In the genomic region with DNA sequence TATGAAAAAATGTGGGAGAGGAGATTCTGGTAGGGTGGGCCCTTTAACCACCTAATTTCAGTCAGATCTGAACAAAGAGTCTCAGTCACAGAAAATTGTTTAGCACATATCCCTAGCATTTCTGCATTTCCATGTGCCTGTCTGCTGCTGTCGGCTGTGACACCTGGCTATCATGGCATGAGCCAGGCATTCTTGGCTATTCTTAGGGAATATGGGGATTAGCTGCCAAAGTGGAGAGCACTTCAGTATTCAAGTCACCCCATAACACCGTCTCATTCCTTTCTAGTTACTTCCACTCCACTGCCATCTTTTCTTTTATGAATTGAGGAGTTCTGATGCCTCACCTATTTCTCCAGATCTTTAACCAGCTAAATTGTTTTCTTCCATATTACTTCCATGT, we compare ENCODE assay signal across 25 cellular contexts.
"Had no signal": no experiment of that assay in that cellular context is flagged by ENCODE, and none has a peak within 500 bp of the region (broad histone marks: within the 10 kb centered on the region; RNA-seq: fewer than 3 reads in every experiment).

No MANE protein-coding gene starts in this region.

- H3K27me3 Mint-ChIP-seq: dendritic cell treated with granulocyte-macrophage colony-stimulating factor and Interleukin-4, amounts not matched to agents 40 ng/mL and 50 ng/mL, for 4 days; stimulated activated naive CD8-positive, alpha-beta T cell treated with anti-CD3 and anti-CD28 coated beads, Interleukin-15, Interleukin-2, amounts not matched to agents 100 ng/mL and 50 ng/mL, for 24 hours had no signal

- DNase-seq: central memory CD4-positive, alpha-beta T cell; colonic mucosa; effector CD8-positive, alpha-beta T cell; endodermal cell; foreskin fibroblast; gastrocnemius medialis; heart left ventricle; left colon; naive thymus-derived CD8-positive, alpha-beta T cell; pancreas; small intestine; stimulated activated CD4-positive, alpha-beta T cell treated with anti-CD3 and anti-CD28 coated beads, Interleukin-15, amount 100 ng/mL, for 24 hours; stimulated activated CD4-positive, alpha-beta T cell treated with anti-CD3 and anti-CD28 coated beads, Interleukin-2, amount 100 ng/mL, for 48 hours; stimulated activated naive B cell treated with anti-CD40 and anti-IgM and Interleukin-4, amounts not matched to agents 10 μg/mL and 1 μg/mL and 100 μg/mL, for 72 hours; transverse colon; upper lobe of right lung had no signal

- H3K36me3 Mint-ChIP-seq: memory B cell; naive thymus-derived CD8-positive, alpha-beta T cell; stimulated activated naive B cell treated with anti-CD40 and anti-IgM and Interleukin-4, amounts not matched to agents 10 μg/mL and 1 μg/mL and 100 μg/mL, for 72 hours had no signal

- H3K27me3 ChIP-seq: colonic mucosa, gastrocnemius medialis, heart left ventricle, hepatocyte, pancreas, suprapubic skin, transverse colon, upper lobe of right lung, vagina had no signal

- H3K4me1 ChIP-seq: colonic mucosa, pancreas, suprapubic skin, transverse colon, upper lobe of right lung, vagina had no signal

- H3K36me3 ChIP-seq: colonic mucosa, gastrocnemius medialis, heart left ventricle, pancreas, suprapubic skin, transverse colon, upper lobe of right lung had no signal

- H3K4me3 Mint-ChIP-seq: dendritic cell treated with granulocyte-macrophage colony-stimulating factor and Interleukin-4, amounts not matched to agents 40 ng/mL and 50 ng/mL, for 4 days; endodermal cell; memory B cell; naive thymus-derived CD8-positive, alpha-beta T cell; stimulated activated naive B cell treated with anti-CD40 and anti-IgM and Interleukin-4, amounts not matched to agents 10 μg/mL and 1 μg/mL and 100 μg/mL, for 72 hours; stimulated activated naive CD8-positive, alpha-beta T cell treated with anti-CD3 and anti-CD28 coated beads, Interleukin-15, Interleukin-2, amounts not matched to agents 100 ng/mL and 50 ng/mL, for 24 hours had no signal

- H3K27ac Mint-ChIP-seq: dendritic cell treated with granulocyte-macrophage colony-stimulating factor and Interleukin-4, amounts not matched to agents 40 ng/mL and 50 ng/mL, for 4 days; endodermal cell; memory B cell; naive thymus-derived CD8-positive, alpha-beta T cell; stimulated activated naive B cell treated with anti-CD40 and anti-IgM and Interleukin-4, amounts not matched to agents 10 μg/mL and 1 μg/mL and 100 μg/mL, for 72 hours; stimulated activated naive CD8-positive, alpha-beta T cell treated with anti-CD3 and anti-CD28 coated beads, Interleukin-15, Interleukin-2, amounts not matched to agents 100 ng/mL and 50 ng/mL, for 24 hours had no signal

- H3K4me3 ChIP-seq: colonic mucosa, gastrocnemius medialis, heart left ventricle, hepatocyte, lung, pancreas, suprapubic skin, transverse colon, upper lobe of right lung, vagina had no signal

- ATAC-seq: esophagus mucosa; gastrocnemius medialis; left colon; naive thymus-derived CD8-positive, alpha-beta T cell; stimulated activated naive B cell treated with anti-CD40 and anti-IgM and Interleukin-4, amounts not matched to agents 10 μg/mL and 1 μg/mL and 100 μg/mL, for 72 hours; upper lobe of right lung had no signal

- H3K9me3 ChIP-seq: colonic mucosa, gastrocnemius medialis, pancreas, transverse colon, upper lobe of right lung, vagina had no signal

- H3K27ac ChIP-seq: colonic mucosa, epithelial cell of prostate, gastrocnemius medialis, heart left ventricle, hepatocyte, pancreas, suprapubic skin, transverse colon, upper lobe of right lung, vagina had no signal

- H3K4me1 Mint-ChIP-seq: endodermal cell; memory B cell; stimulated activated naive B cell treated with anti-CD40 and anti-IgM and Interleukin-4, amounts not matched to agents 10 μg/mL and 1 μg/mL and 100 μg/mL, for 72 hours had no signal
